In genomic region chr3:169661567-169662214, GRCh38 we compare ENCODE assay signal across 8 cellular contexts. TPM values are rescaled to one million over a fixed set of nuclear protein-coding genes. Genes with fewer than 3 reads are reported as not detected.
DNase-seq lines count a peak whose midpoint lies in the region; ATAC-seq and TF ChIP-seq lines count a peak whose summit lies in the region.

No MANE protein-coding gene starts in this region.

- WGBS in IMR-90 (ENCODE audit: extremely low coverage in 2 of 2, insufficient read length in 1 of 2), 2 experiments, result 0% methylated on average over 7 of the region's 44 CpGs; no CpG with 5 or more reads in 1 of the 2 experiments

- no peak overlapping the region for H2BK120ac ChIP-seq in IMR-90 (ENCODE audit: low read depth, low read length)

- H3K4ac ChIP-seq in IMR-90 (ENCODE audit: low read depth, low read length), result peak overlapping the region; percentile 47; the same call in 1 of the 2 replicates

- POLR2A ChIA-PET in IMR-90 (lab: Charles Lee; ENCODE audit: unreplicated experiment) (no interaction called here), activated B cell treated with CpG ODN at 0.5 μM for 24 hours (lab: Charles Lee) (no interaction called here)

- peak overlapping the region; percentile 53 for H3K9ac ChIP-seq in IMR-90 (ENCODE audit: low read depth, low read length)

- TF ChIP-seq POLR2A in IMR-90 (IDR thresholded peaks at IDR 0.05; ENCODE audit: low read depth, low read length), result no peak

- peak; percentile 10 for ATAC-seq in GM21390 (IDR thresholded peaks at IDR 0.05; ENCODE audit: unreplicated experiment)
- peak; percentile 27 for ATAC-seq in IMR-90 (ENCODE audit: low read depth)
- peak; percentile 14 for ATAC-seq in activated B cell treated with CpG ODN at 0.5 μM for 24 hours (ENCODE audit: low read depth)
- ATAC-seq in HG03097 (IDR thresholded peaks at IDR 0.05; ENCODE audit: low FRiP score, unreplicated experiment), result no peak

- no peaks in the 10 kb centered on the region for H3K4me1 ChIP-seq in IMR-90 (ENCODE audit: control insufficient read depth, insufficient read depth, low read length)
- peaks cover 34 to 57% of the 10 kb centered on the region in 2 experiments for H3K4me1 ChIP-seq in neutrophil (ENCODE audit: control insufficient read depth in 1 of 2, insufficient read depth in 1 of 2, low read depth in 1 of 2, low read length in 1 of 2)

- in situ Hi-C loops in IMR-90 (cut with MboI; ENCODE audit: low sequenced_read_pairs), result loop anchor here (5.0 to 25.0 kb wide), 2 partner anchors 524 to 624 kb away; no protein-coding TSS in a partner anchor

- H2BK20ac ChIP-seq in IMR-90 (ENCODE audit: low read depth, low read length), result no peak overlapping the region

- dilution Hi-C loops in IMR-90 (cut with HindIII; ENCODE audit: low sequenced_read_pairs, unreplicated experiment), result no loop called here

- no peak overlapping the region for H2AK5ac ChIP-seq in IMR-90 (ENCODE audit: low read depth, low read length)

- intact Hi-C loops in IMR-90 (cut with micrococcal nuclease) (loop anchor here (1.0 to 2.0 kb wide), 4 partner anchors 443 to 709 kb away; no protein-coding TSS in a partner anchor), activated B cell treated with CpG ODN at 0.5 μM for 24 hours (cut with micrococcal nuclease) (loop anchor here (1.0 to 10.0 kb wide), 10 partner anchors 59 to 1803 kb away; partner anchors contain the start of genes GOLIM4, RPL22L1 and TNIK)

- peaks cover 72% of the 10 kb centered on the region for H3K27me3 Mint-ChIP-seq in activated B cell treated with CpG ODN at 0.5 μM for 24 hours

- no peak overlapping the region for H4K91ac ChIP-seq in IMR-90 (ENCODE audit: insufficient read depth, low read depth, low read length)

- H3K9me1 ChIP-seq in IMR-90 (ENCODE audit: insufficient read depth, low read length), result peaks cover 3% of the 10 kb centered on the region; the same call in 1 of the 2 replicates

- TF ChIP-seq RAD21 in IMR-90 (IDR thresholded peaks at IDR 0.05; ENCODE audit: low read length), result no peak

- H4K8ac ChIP-seq in IMR-90 (ENCODE audit: low read depth in 2 of 2, low read length in 2 of 2), result no peak overlapping the region

- H4K5ac ChIP-seq in IMR-90 (ENCODE audit: low read depth, low read length), result no peak overlapping the region

- peaks cover 32% of the 10 kb centered on the region for H3K27me3 ChIP-seq in IMR-90 (ENCODE audit: control insufficient read depth, insufficient read depth, low read length)
- peaks cover 100% of the 10 kb centered on the region for H3K27me3 ChIP-seq in neutrophil

- peak overlapping the region; percentile 92 for H2AFZ ChIP-seq in IMR-90 (replicated peaks; ENCODE audit: low read length, poor library complexity)

- H2AK9ac ChIP-seq in IMR-90 (replicated peaks; ENCODE audit: low read depth, low read length, poor library complexity), result peak overlapping the region; percentile 47

- peaks cover 5% of the 10 kb centered on the region for H4K20me1 ChIP-seq in IMR-90 (ENCODE audit: insufficient read depth, low read length)

- 0 out of 2 replicates have a peak overlapping the region, but pooled peaks have one; percentile 12 for H3K14ac ChIP-seq in IMR-90 (replicated peaks; ENCODE audit: low read depth, low read length)

- H3K36me3 ChIP-seq in IMR-90 (ENCODE audit: control insufficient read depth, insufficient read depth, low read length), result no peaks in the 10 kb centered on the region
- H3K36me3 ChIP-seq in neutrophil, result no peaks in the 10 kb centered on the region

- H2BK5ac ChIP-seq in IMR-90 (ENCODE audit: low read depth, low read length, poor library complexity, severe bottlenecking), result no peak overlapping the region

- no peaks in the 10 kb centered on the region for H3K79me1 ChIP-seq in IMR-90 (ENCODE audit: low read depth in 1 of 2, low read length in 2 of 2)

- peak overlapping the region; percentile 89 for H3K4me2 ChIP-seq in IMR-90 (ENCODE audit: low read depth, low read length)

- H3K4me3 ChIP-seq in IMR-90 (ENCODE audit: insufficient read depth, low read depth, low read length) (peak overlapping the region; percentile 68), fibroblast of villous mesenchyme (ENCODE audit: low read depth, low read length) (peak overlapping the region; percentile 51), neutrophil (ENCODE audit: low read depth in 1 of 2, low read length in 1 of 2) (peak overlapping the region; percentile 53 to 65)

- peak overlapping the region; percentile 87 for H3K4me3 Mint-ChIP-seq in activated B cell treated with CpG ODN at 0.5 μM for 24 hours

- no peak overlapping the region; the same call in 1 of the 2 replicates for H3K27ac ChIP-seq in IMR-90 (ENCODE audit: insufficient read depth, low read length)
- H3K27ac ChIP-seq in neutrophil, result no peak overlapping the region

- peaks cover under 1% of the 10 kb centered on the region for H3K9me3 Mint-ChIP-seq in activated B cell treated with CpG ODN at 0.5 μM for 24 hours

- H3K27ac Mint-ChIP-seq in activated B cell treated with CpG ODN at 0.5 μM for 24 hours, result no peak overlapping the region

- H3K18ac ChIP-seq in IMR-90 (ENCODE audit: low read depth, low read length), result no peak overlapping the region

- CTCF ChIA-PET in IMR-90 (lab: Yijun Ruan, JAX), result interaction anchor here (0.5 to 1.1 kb wide), 3 partner anchors 378 to 528 kb away, joined by 3 read pairs; no protein-coding TSS in a partner anchor
- CTCF ChIA-PET in activated B cell treated with CpG ODN at 0.5 μM for 24 hours (lab: Charles Lee), result no interaction called here

- peaks cover 56% of the 10 kb centered on the region for H3K4me1 Mint-ChIP-seq in activated B cell treated with CpG ODN at 0.5 μM for 24 hours

- peak overlapping the region; percentile 91 for H3K23ac ChIP-seq in IMR-90 (ENCODE audit: low read depth, low read length)

- TF ChIP-seq CTCF in IMR-90 (conservative IDR thresholded peaks at IDR 0.05; ENCODE audit: low read depth, low read length) (no peak), activated B cell treated with CpG ODN at 0.5 μM for 24 hours (IDR thresholded peaks at IDR 0.05) (no peak), fibroblast of villous mesenchyme (IDR thresholded peaks at IDR 0.05; ENCODE audit: insufficient read depth, low read depth, low read length) (no peak), neutrophil (IDR thresholded peaks at IDR 0.05) (no peak)

- H3K9me3 ChIP-seq in IMR-90 (ENCODE audit: control insufficient read depth, insufficient read depth, low read length) (peaks cover 3% of the 10 kb centered on the region; the same call in 1 of the 2 replicates), neutrophil (no peaks in the 10 kb centered on the region)

- BruUV-seq in IMR-90 (replicated peaks; lab: Mats Ljungman, UMichigan), result no TSS peak

- peak; percentile 29 for DNase-seq in DMS114 treated with DMSO at 0.1 percent for 48 hours (lab: John Stamatoyannopoulos, UW; ENCODE audit: unreplicated experiment)
- DNase-seq in IMR-90, result peak; percentile 36
- no peak for DNase-seq in activated B cell treated with CpG ODN at 0.5 μM for 24 hours
- DNase-seq in fibroblast of villous mesenchyme (ENCODE audit: low read depth), result no peak
- no peak for DNase-seq in inferior parietal cortex (ENCODE audit: extremely low spot score)

- no peak overlapping the region for H3K56ac ChIP-seq in IMR-90 (ENCODE audit: extremely low read depth, insufficient read depth, low read length)

- H2BK15ac ChIP-seq in IMR-90 (ENCODE audit: low read depth, low read length), result no peak overlapping the region; the same call in 2 of the 3 replicates

- H3K36me3 Mint-ChIP-seq in activated B cell treated with CpG ODN at 0.5 μM for 24 hours (ENCODE audit: low read depth), result no peaks in the 10 kb centered on the region

TF ChIP-seq in IMR-90, 13 proteins besides CTCF, POLR2A, EP300 and RAD21:
- 0 out of 2 replicates have a peak, but pooled peaks have one; percentile 11 for TF ChIP-seq MXI1 (IDR thresholded peaks at IDR 0.05; ENCODE audit: borderline replicate concordance, low read depth, low read length)
- no peak for TF ChIP-seq CHD1 (IDR thresholded peaks at IDR 0.05; ENCODE audit: low read depth, low read length)

RNA-seq across cellular contexts. Expression of gene MECOM, which starts 1.8 kb away (rescaled TPM):
- 25.8 and 29.0 TPM in 2 replicates for total RNA-seq in IMR-90 (2012; rRNA removed)
- polyA plus RNA-seq in IMR-90 (2012; rRNA removed), result 7.1 and 7.8 TPM in 2 replicates
- polyA plus RNA-seq in IMR-90 (2012; cell fraction: cytosol; rRNA removed), result 2.3 and 2.4 TPM in 2 replicates
- polyA plus RNA-seq in IMR-90 (2012; cell fraction: nucleus; rRNA removed; ENCODE audit: low replicate concordance), result 4.1 and 12.8 TPM in 2 replicates
- 0.22 TPM in 1 of 2 replicates, not detected in the other for total RNA-seq in activated B cell treated with CpG ODN at 0.5 μM for 24 hours
- 6.1 and 8.6 TPM in 2 replicates for total RNA-seq in fibroblast of villous mesenchyme

Comparison
In these comparisons a context has a peak if more than half of its experiments do, and no peak if none do; other contexts are left out.
1. DNase-seq: peak in DMS114 treated with DMSO at 0.1 percent for 48 hours (single experiment) and IMR-90 (single experiment); none in activated B cell treated with CpG ODN at 0.5 μM for 24 hours (single experiment), fibroblast of villous mesenchyme (single experiment) and inferior parietal cortex (single experiment).
2. Peak in every context shown above with its lines, with median percentiles within 50 percentile points of each other: H3K4me3 ChIP-seq.